Comparison of ENCODE assay signal across 8 cellular contexts in the genomic region with DNA sequence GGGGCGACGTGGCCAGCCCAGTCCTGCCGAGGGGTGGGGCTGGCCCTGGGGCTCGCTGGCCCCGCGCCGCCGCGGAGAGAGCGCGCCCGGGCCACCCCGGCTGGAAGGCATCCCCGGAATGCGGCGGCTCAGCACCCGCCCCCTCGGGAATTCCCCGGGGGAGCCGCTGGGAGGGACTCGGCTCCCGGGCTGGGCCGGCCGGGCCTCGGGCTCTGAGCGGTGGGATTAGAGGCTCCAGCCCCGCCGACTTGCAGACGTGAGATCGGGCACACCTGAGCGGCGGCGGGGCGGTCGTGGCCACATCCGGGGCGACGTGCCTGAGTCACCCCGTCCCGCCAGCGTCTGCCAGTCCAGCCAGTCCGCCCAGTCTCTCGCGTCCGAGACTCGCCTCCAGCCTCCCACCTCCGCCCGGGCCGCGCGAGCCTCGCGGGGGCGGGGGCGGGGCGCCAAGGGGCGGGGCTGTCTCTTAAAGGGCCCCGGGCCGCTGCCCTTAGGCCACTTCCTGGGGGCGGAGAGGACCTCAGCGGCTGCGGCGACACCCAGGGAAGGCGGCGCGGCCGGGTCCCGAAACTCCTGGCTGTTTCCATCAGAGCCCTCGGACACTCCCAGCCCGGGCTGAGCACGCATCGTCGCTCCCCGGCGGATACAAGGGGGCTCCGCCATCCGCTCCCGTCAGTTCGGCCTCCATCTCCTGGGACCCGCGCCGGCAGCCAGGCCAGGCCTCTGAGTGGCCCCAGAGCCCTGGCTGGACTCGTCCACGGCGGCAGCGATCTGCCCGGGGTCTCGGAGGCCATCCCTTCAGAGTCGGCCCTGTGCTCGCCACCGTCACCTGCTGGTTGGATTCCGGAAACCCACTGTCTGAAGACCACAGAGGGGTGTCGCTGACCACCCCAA. TPM values are rescaled to one million over a fixed set of nuclear protein-coding genes. Genes with fewer than 3 reads are reported as not detected.
A peak's percentile ranks its signal among the peaks of the same experiment; 100 is the strongest.
DNase-seq lines count a peak whose midpoint lies in the region; ATAC-seq, FAIRE-seq and TF ChIP-seq lines count a peak whose summit lies in the region.

TSS of gene KCTD11 (plus strand) at position 498 of the 894 bp plus-strand sequence.

- H3K79me2 ChIP-seq in GM23338 (replicated peaks; ENCODE audit: insufficient read depth) (no peaks in the 10 kb centered on the region), mammary epithelial cell (ENCODE audit: insufficient read depth, low read length) (peaks cover 37% of the 10 kb centered on the region)

- H3K9ac ChIP-seq in mammary epithelial cell (ENCODE audit: insufficient read depth, low read length) = peak within 1 kb of the TSS; percentile 99

- peak within 1 kb of the TSS; percentile 82 for H3K4me3 Mint-ChIP-seq in GM23338

- TF ChIP-seq CTCF in GM23338 (conservative IDR thresholded peaks at IDR 0.05; ENCODE audit: low read depth in 2 of 2) (peak; percentile 59 to 73), VCaP (conservative IDR thresholded peaks at IDR 0.05) (peak; percentile 53), mammary epithelial cell (conservative IDR thresholded peaks at IDR 0.05 in 1 of 2, IDR thresholded peaks at IDR 0.05 in 1 of 2; ENCODE audit: extremely low read depth in 1 of 2, insufficient read depth in 1 of 2, low read depth in 1 of 2, low read length in 2 of 2) (peak; percentile 30 to 70)

- BruUV-seq in mammary epithelial cell (replicated peaks; lab: Mats Ljungman, UMichigan) = TSS peak; percentile 58

- peaks cover 23% of the 10 kb centered on the region for H3K4me1 ChIP-seq in GM23338 (ENCODE audit: insufficient read depth)
- peaks cover 46% of the 10 kb centered on the region for H3K4me1 ChIP-seq in mammary epithelial cell (ENCODE audit: insufficient read depth, low read length)
- peaks cover 0 to 12% of the 10 kb centered on the region in 2 donors for H3K4me1 ChIP-seq in small intestine (ENCODE audit: control insufficient read depth in 2 of 2, insufficient read depth in 1 of 2, low read depth in 1 of 2, low read length in 1 of 2)

- H3K4me3 ChIP-seq in GM23338 = peak within 1 kb of the TSS; percentile 96
- H3K4me3 ChIP-seq in mammary epithelial cell (replicated peaks in 1 of 3; ENCODE audit: insufficient read depth in 1 of 3, low read depth in 2 of 3, low read length in 3 of 3) = peak within 1 kb of the TSS; percentile 60 to 88 (median 77)
- H3K4me3 ChIP-seq in small intestine (ENCODE audit: low read depth in 1 of 2, low read length in 2 of 2) = peak within 1 kb of the TSS; percentile 56 to 57

- WGBS in mammary epithelial cell (ENCODE audit: low coverage, missing lambda C conversion rate) = 2% methylated on average over 14 of the region's 93 CpGs
- 1 to 3% (median 3%) methylated on average over 31 to 93 of the region's 93 CpGs for WGBS in small intestine, 3 donors

- CTCF ChIA-PET in mammary epithelial cell (lab: Charles Lee; ENCODE audit: low non-redundant PET) = no interaction called here

- ATAC-seq in GM23338 = peak; percentile 63

- in situ Hi-C loops in G401 (cut with HindIII; ENCODE audit: low sequenced_read_pairs) = no loop called here
- in situ Hi-C loops in mammary epithelial cell (cut with MboI; ENCODE audit: low sequenced_read_pairs in 2 of 2) = loop anchor here in 1 of 2 donors (5.0 kb wide), 1 partner anchor 85 kb away; the partner anchor contains the start of genes FGF11 and TMEM102

- peak within 1 kb of the TSS; percentile 42; the same call in 1 of the 2 replicates for H3K27ac Mint-ChIP-seq in GM23338

- H3K9me3 ChIP-seq in mammary epithelial cell (replicated peaks; ENCODE audit: insufficient read depth, low read length) (no peaks in the 10 kb centered on the region), small intestine (ENCODE audit: control insufficient read depth, low read depth) (no peaks in the 10 kb centered on the region)

- FAIRE-seq in small intestine (lab: Jason Lieb, UNC) = no peak

- peak within 1 kb of the TSS; percentile 69 for H2AFZ ChIP-seq in GM23338
- no peak within 1 kb of the TSS for H2AFZ ChIP-seq in mammary epithelial cell (ENCODE audit: low read depth, low read length)

- peaks cover 34% of the 10 kb centered on the region for H3K4me1 Mint-ChIP-seq in GM23338

- H3K36me3 Mint-ChIP-seq in GM23338 (ENCODE audit: low read depth) = peaks cover 4% of the 10 kb centered on the region; the same call in 1 of the 3 replicates

- H3K9me2 ChIP-seq in GM23338 (ENCODE audit: insufficient read depth) = no peaks in the 10 kb centered on the region

- dilution Hi-C loops in mammary epithelial cell (cut with HindIII; ENCODE audit: low sequenced_read_pairs) = no loop called here

- no peaks in the 10 kb centered on the region for H3K9me3 Mint-ChIP-seq in GM23338

- H3K27ac ChIP-seq in GM23338 (ENCODE audit: low read depth) (peak within 1 kb of the TSS; percentile 97), VCaP (peak within 1 kb of the TSS; percentile 91), mammary epithelial cell (ENCODE audit: insufficient read depth, low read depth, low read length) (peak within 1 kb of the TSS; percentile 99), small intestine (ENCODE audit: low read depth in 1 of 2, low read length in 1 of 2) (peak within 1 kb of the TSS; percentile 91 to 92)

- intact Hi-C loops in mammary epithelial cell (cut with micrococcal nuclease) = loop anchor here (2.0 kb wide), 2 partner anchors 23 to 37 kb away; partner anchors contain the start of genes GPS2 and NEURL4

- H3K4me2 ChIP-seq in GM23338 = peak within 1 kb of the TSS; percentile 99
- peak within 1 kb of the TSS; percentile 95 for H3K4me2 ChIP-seq in mammary epithelial cell (ENCODE audit: insufficient read depth, low read depth, low read length)

- H3K27me3 Mint-ChIP-seq in GM23338 (ENCODE audit: insufficient read depth, low read depth, poor library complexity) = peaks cover 47% of the 10 kb centered on the region

- H3F3A ChIP-seq in GM23338 (replicated peaks; ENCODE audit: low read depth) = peaks cover 18% of the 10 kb centered on the region

- DNase-seq in G401 (ENCODE audit: low spot score) (peak; percentile 87), GM23338 (ENCODE audit: low spot score) (peak; percentile 94), M059J (ENCODE audit: low read depth) (peak; percentile 91), mammary epithelial cell (peak; percentile 99), iPS-NIHi7 (ENCODE audit: extremely low spot score) (peak; percentile 90), small intestine (peak; percentile 90), NCI-H2029 treated with DMSO at 0.1 percent for 48 hours (lab: John Stamatoyannopoulos, UW) (no peak)

- H4K20me1 ChIP-seq in GM23338 (replicated peaks; ENCODE audit: insufficient read depth) (no peaks in the 10 kb centered on the region; the same call in 1 of the 2 replicates), mammary epithelial cell (ENCODE audit: insufficient read depth, low read length) (no peaks in the 10 kb centered on the region)

- H3K36me3 ChIP-seq in GM23338 (ENCODE audit: insufficient read depth) (no peaks in the 10 kb centered on the region), mammary epithelial cell (ENCODE audit: insufficient read depth, low read length) (no peaks in the 10 kb centered on the region), small intestine (ENCODE audit: control insufficient read depth in 2 of 2, insufficient read depth in 2 of 2, low read length in 2 of 2) (no peaks in the 10 kb centered on the region)

- H3K27me3 ChIP-seq in GM23338 (ENCODE audit: insufficient read depth) (no peaks in the 10 kb centered on the region), mammary epithelial cell (ENCODE audit: insufficient read depth, low read length) (no peaks in the 10 kb centered on the region), small intestine (ENCODE audit: control insufficient read depth in 2 of 2, insufficient read depth in 2 of 2, low read length in 2 of 2) (no peaks in the 10 kb centered on the region)

TF ChIP-seq in GM23338, 12 proteins besides CTCF, POLR2A, EP300 and RAD21 (continues in another document):
- TF ChIP-seq JUNB (IDR thresholded peaks at IDR 0.05; ENCODE audit: unreplicated experiment) (no peak), ZNF114 (CRISPR knock-in tag; IDR thresholded peaks at IDR 0.05) (no peak), ETS1 (IDR thresholded peaks at IDR 0.05) (no peak)

RNA-seq across cellular contexts. Expression of gene KCTD11, which starts in this region (rescaled TPM):
- total RNA-seq in G401 (2014; rRNA removed; shearing (Covaris generic)) = 12.0 and 14.3 TPM in 2 replicates
- 7.7 and 8.8 TPM in 2 replicates for total RNA-seq in GM23338 (2014; rRNA removed; shearing (Covaris generic))
- polyA plus RNA-seq in GM23338 (2016; fragmentation: Nextera tagmentation; extraction: Ambion mirVana) (2.2 and 2.3 TPM in 2 replicates), mammary epithelial cell (27.0 TPM), small intestine (1 to 10 TPM; 6.0 to 8.6 (median 7.9) TPM)
- 3.5 and 7.1 TPM in 2 replicates for total RNA-seq in M059J (2014; rRNA removed; shearing (Covaris generic))
- 10 to 100 TPM; 13.2 to 43.9 TPM for total RNA-seq in mammary epithelial cell
- 36.8 TPM for polyA minus RNA-seq in mammary epithelial cell
